25 cellular contexts compared by ENCODE assay signal in genomic region chr11:66861774-66862558, GRCh38. TPM values are rescaled to one million over a fixed set of nuclear protein-coding genes. Genes with fewer than 3 reads are reported as not detected.
DNase-seq lines count a peak whose midpoint lies in the region; ATAC-seq and TF ChIP-seq lines count a peak whose summit lies in the region.
"Had no signal": no experiment of that assay in that cellular context is flagged by ENCODE, and none has a peak within 500 bp of the region (broad histone marks: within the 10 kb centered on the region; RNA-seq: fewer than 3 reads in every experiment).

No MANE protein-coding gene starts in this region.

- no peak overlapping the region for H3K27ac Mint-ChIP-seq in glutamatergic neuron (ENCODE audit: unreplicated experiment)
- H3K27ac Mint-ChIP-seq: B cell had no signal

- H3K27me3 Mint-ChIP-seq in glutamatergic neuron (ENCODE audit: unreplicated experiment) = peaks cover 4% of the 10 kb centered on the region
- H3K27me3 Mint-ChIP-seq: B cell had no signal

- H3K9me3 ChIP-seq in right atrium auricular region (no peaks in the 10 kb centered on the region), osteoblast (ENCODE audit: low read depth, low read length) (no peaks in the 10 kb centered on the region)

- TF ChIP-seq CTCF in right atrium auricular region (IDR thresholded peaks at IDR 0.05) (no peak), glutamatergic neuron (IDR thresholded peaks at IDR 0.05; ENCODE audit: partially characterized antibody, unreplicated experiment) (no peak), osteoblast (IDR thresholded peaks at IDR 0.05; ENCODE audit: extremely low read depth, low read depth, low read length) (no peak)

- no peaks in the 10 kb centered on the region for H3K79me2 ChIP-seq in osteoblast (ENCODE audit: insufficient read depth, low read length)

- ATAC-seq in left ventricle myocardium superior (no peak), GM18517 (IDR thresholded peaks at IDR 0.05; ENCODE audit: unreplicated experiment) (no peak)
- ATAC-seq: HCT116 had no signal

- peaks cover 4% of the 10 kb centered on the region for H3K9me3 Mint-ChIP-seq in glutamatergic neuron (ENCODE audit: unreplicated experiment)

- H3K36me3 Mint-ChIP-seq in glutamatergic neuron (ENCODE audit: unreplicated experiment) = no peaks in the 10 kb centered on the region

- no peak overlapping the region for H2AFZ ChIP-seq in osteoblast (ENCODE audit: low read length)
- H2AFZ ChIP-seq: PC-9 had no signal

- DNase-seq in left ventricle myocardium superior (peak; percentile 22), right atrium auricular region (ENCODE audit: low spot score) (no peak), glutamatergic neuron (peak; percentile 13), osteoblast (ENCODE audit: insufficient read length, low spot score, missing footprints) (peak; percentile 81), NCI-H146 treated with DMSO at 0.1 percent for 48 hours (lab: John Stamatoyannopoulos, UW; ENCODE audit: unreplicated experiment) (no peak)
- DNase-seq in activated T-cell treated with anti-CD3 and anti-CD28 coated beads, Interleukin-2, amount 50 U/mL, for 1 hour = no peak
- DNase-seq in effector CD4-positive, alpha-beta T cell = no peak
- DNase-seq: Calu3, DMS153, GOT3, KBM-7, MV-4-11, NCI-H1105, NCI-H1436 treated with DMSO at 0.1 percent for 48 hours, NCI-H2029, NCI-H446 treated with DMSO at 0.1 percent for 48 hours, NCI-H526, NCI-H82, PC-9, RPMI8226, SHP77 had no signal

- H3K36me3 ChIP-seq in right atrium auricular region (no peaks in the 10 kb centered on the region), osteoblast (ENCODE audit: insufficient read depth, low read length) (no peaks in the 10 kb centered on the region)

- intact Hi-C loops in left ventricle myocardium superior (cut with micrococcal nuclease) = no loop called here

- H3K27ac ChIP-seq in right atrium auricular region (no peak overlapping the region), osteoblast (ENCODE audit: low read depth, low read length) (no peak overlapping the region)
- H3K27ac ChIP-seq: 22Rv1, PC-9 had no signal

- H3K4me2 ChIP-seq in osteoblast (ENCODE audit: insufficient read depth, low read length) = no peak overlapping the region
- H3K4me2 ChIP-seq: PC-9 had no signal

- H3K4me1 ChIP-seq in right atrium auricular region = no peaks in the 10 kb centered on the region
- no peaks in the 10 kb centered on the region for H3K4me1 ChIP-seq in osteoblast (ENCODE audit: insufficient read depth, low read length)

- H3K4me3 Mint-ChIP-seq in glutamatergic neuron (ENCODE audit: unreplicated experiment) = no peak overlapping the region
- H3K4me3 Mint-ChIP-seq: B cell had no signal

- no peaks in the 10 kb centered on the region for H4K20me1 ChIP-seq in osteoblast (ENCODE audit: insufficient read depth, low read length)

- no peak overlapping the region for H3K4me3 ChIP-seq in right atrium auricular region
- no peak overlapping the region for H3K4me3 ChIP-seq in osteoblast (ENCODE audit: insufficient read depth, low read length)
- H3K4me3 ChIP-seq: PC-9 had no signal

- H3K27me3 ChIP-seq in right atrium auricular region (no peaks in the 10 kb centered on the region), osteoblast (ENCODE audit: insufficient read depth, low read length) (no peaks in the 10 kb centered on the region)

- peaks cover 2% of the 10 kb centered on the region for H3K4me1 Mint-ChIP-seq in glutamatergic neuron (ENCODE audit: low read depth, unreplicated experiment)

RNA-seq across cellular contexts. Expression of gene LRFN4, which starts 5.1 kb away (rescaled TPM):
- total RNA-seq in left ventricle myocardium superior (17.2 TPM), right atrium auricular region (10 to 100 TPM in 1 of 2 donors, 1 to 10 TPM in 1; 8.6 to 13.2 TPM), glutamatergic neuron (ENCODE audit: unreplicated experiment) (67.1 TPM), osteoblast (15.9 and 16.3 TPM in 2 replicates)

RNA-seq across cellular contexts. Expression of gene RCE1, which starts 18.7 kb away (rescaled TPM):
- total RNA-seq in left ventricle myocardium superior = 6.5 TPM
- total RNA-seq in right atrium auricular region = 1 to 10 TPM; 6.4 to 8.1 TPM
- 30.6 TPM for total RNA-seq in glutamatergic neuron (ENCODE audit: unreplicated experiment)
- total RNA-seq in osteoblast = 11.5 and 18.1 TPM in 2 replicates

Comparison
In these comparisons a context has a peak if more than half of its experiments do, and no peak if none do; other contexts are left out.
1. DNase-seq: peak in left ventricle myocardium superior (single experiment), glutamatergic neuron (single experiment) and osteoblast (single experiment); none in right atrium auricular region (single experiment), activated T-cell treated with anti-CD3 and anti-CD28 coated beads, Interleukin-2, amount 50 U/mL, for 1 hour (single experiment), effector CD4-positive, alpha-beta T cell (single experiment) and NCI-H146 treated with DMSO at 0.1 percent for 48 hours (single experiment).